8 cellular contexts compared by ENCODE assay signal in genomic region chr3:17743660-17743995, GRCh38. TPM values are rescaled to one million over a fixed set of nuclear protein-coding genes. Genes with fewer than 3 reads are reported as not detected.
DNase-seq lines count a peak whose midpoint lies in the region; ATAC-seq and TF ChIP-seq lines count a peak whose summit lies in the region.

No MANE protein-coding gene starts in this region.

- H4K20me1 ChIP-seq in PC-9 (ENCODE audit: insufficient read depth) = no peaks in the 10 kb centered on the region

- peaks cover 36% of the 10 kb centered on the region for H3F3A ChIP-seq in PC-9 (ENCODE audit: insufficient read depth, low read depth)

- no peaks in the 10 kb centered on the region for H3K9me2 ChIP-seq in PC-9 (ENCODE audit: insufficient read depth)

- H3K4me3 ChIP-seq in GM08714 (ENCODE audit: low read length) (peak overlapping the region; percentile 88; the same call in 1 of the 2 replicates), PC-9 (peak overlapping the region; percentile 70), endocrine pancreas (ENCODE audit: control insufficient read depth, insufficient read depth, low read length) (peak overlapping the region; percentile 97), parathyroid adenoma (ENCODE audit: low read depth, low read length) (no peak overlapping the region)

- no peak for TF ChIP-seq CTCF in PC-9 (conservative IDR thresholded peaks at IDR 0.05)
- no peak for TF ChIP-seq CTCF in parathyroid adenoma (IDR thresholded peaks at IDR 0.05)

- intact Hi-C loops in PC-9 (cut with micrococcal nuclease; ENCODE audit: unreplicated experiment) = loop anchor here (5.0 to 10.0 kb wide), 5 partner anchors 89 to 641 kb away; no protein-coding TSS in a partner anchor

- H3K4me2 ChIP-seq in PC-9 (peak overlapping the region; percentile 99), parathyroid adenoma (ENCODE audit: low read length) (no peak overlapping the region)

- BruUV-seq in PC-9 (replicated peaks; lab: Mats Ljungman, UMichigan) = no TSS peak

- H3K27ac ChIP-seq in PC-9 = peak overlapping the region; percentile 95
- no peak overlapping the region for H3K27ac ChIP-seq in parathyroid adenoma

- H3K27me3 ChIP-seq in PC-9 (ENCODE audit: insufficient read depth, low read depth) (no peaks in the 10 kb centered on the region), endocrine pancreas (ENCODE audit: control insufficient read depth, insufficient read depth, low read length) (no peaks in the 10 kb centered on the region), parathyroid adenoma (ENCODE audit: control insufficient read depth, insufficient read depth, low read length) (no peaks in the 10 kb centered on the region)

- peaks cover 3% of the 10 kb centered on the region; the same call in 1 of the 2 replicates for H3K36me3 ChIP-seq in PC-9 (ENCODE audit: low read depth)
- H3K36me3 ChIP-seq in endocrine pancreas (ENCODE audit: control insufficient read depth, insufficient read depth, low read length) = no peaks in the 10 kb centered on the region
- no peaks in the 10 kb centered on the region for H3K36me3 ChIP-seq in parathyroid adenoma (ENCODE audit: control insufficient read depth, insufficient read depth, low read length)

- H3K79me2 ChIP-seq in PC-9 (ENCODE audit: low read depth) (peaks cover 29% of the 10 kb centered on the region), parathyroid adenoma (peaks cover 15% of the 10 kb centered on the region)

- H3K9me3 ChIP-seq in PC-9 (ENCODE audit: insufficient read depth, low read depth) = no peaks in the 10 kb centered on the region
- H3K9me3 ChIP-seq in endocrine pancreas (ENCODE audit: control insufficient read depth, low read length) = no peaks in the 10 kb centered on the region
- no peaks in the 10 kb centered on the region for H3K9me3 ChIP-seq in parathyroid adenoma (ENCODE audit: control insufficient read depth, low read length)

- no peak overlapping the region for H3K9ac ChIP-seq in endocrine pancreas (ENCODE audit: control insufficient read depth, insufficient read depth, low read length)
- H3K9ac ChIP-seq in parathyroid adenoma = no peak overlapping the region

- POLR2A ChIA-PET in PC-9 (lab: Charles Lee; ENCODE audit: unreplicated experiment) = interaction anchor here (1.2 kb wide), 1 partner anchor 77 kb away, joined by 5 read pairs; no protein-coding TSS in a partner anchor

- H2AFZ ChIP-seq in PC-9 (peak overlapping the region; percentile 97), parathyroid adenoma (peak overlapping the region; percentile 99)

- H3K4me1 ChIP-seq in PC-9 (replicated peaks; ENCODE audit: insufficient read depth) (peaks cover 30% of the 10 kb centered on the region), endocrine pancreas (ENCODE audit: control insufficient read depth, insufficient read depth, low read length) (no peaks in the 10 kb centered on the region), parathyroid adenoma (peaks cover 13% of the 10 kb centered on the region)

- ATAC-seq in GM21423 (IDR thresholded peaks at IDR 0.05; ENCODE audit: unreplicated experiment) (no peak), GM19035 (IDR thresholded peaks at IDR 0.05; ENCODE audit: unreplicated experiment) (no peak)

- DNase-seq in PC-9 (no peak), SHP77 treated with DMSO at 0.1 percent for 48 hours (lab: John Stamatoyannopoulos, UW) (no peak), SIG-M5 (lab: John Stamatoyannopoulos, UW) (no peak)

- CTCF ChIA-PET in PC-9 (lab: Charles Lee) = no interaction called here

RNA-seq across cellular contexts. Expression of gene TBC1D5, which starts 1.2 kb away (rescaled TPM):
- 41.2 and 54.0 TPM in 2 replicates for total RNA-seq in PC-9 (2021)
